In the genomic region with DNA sequence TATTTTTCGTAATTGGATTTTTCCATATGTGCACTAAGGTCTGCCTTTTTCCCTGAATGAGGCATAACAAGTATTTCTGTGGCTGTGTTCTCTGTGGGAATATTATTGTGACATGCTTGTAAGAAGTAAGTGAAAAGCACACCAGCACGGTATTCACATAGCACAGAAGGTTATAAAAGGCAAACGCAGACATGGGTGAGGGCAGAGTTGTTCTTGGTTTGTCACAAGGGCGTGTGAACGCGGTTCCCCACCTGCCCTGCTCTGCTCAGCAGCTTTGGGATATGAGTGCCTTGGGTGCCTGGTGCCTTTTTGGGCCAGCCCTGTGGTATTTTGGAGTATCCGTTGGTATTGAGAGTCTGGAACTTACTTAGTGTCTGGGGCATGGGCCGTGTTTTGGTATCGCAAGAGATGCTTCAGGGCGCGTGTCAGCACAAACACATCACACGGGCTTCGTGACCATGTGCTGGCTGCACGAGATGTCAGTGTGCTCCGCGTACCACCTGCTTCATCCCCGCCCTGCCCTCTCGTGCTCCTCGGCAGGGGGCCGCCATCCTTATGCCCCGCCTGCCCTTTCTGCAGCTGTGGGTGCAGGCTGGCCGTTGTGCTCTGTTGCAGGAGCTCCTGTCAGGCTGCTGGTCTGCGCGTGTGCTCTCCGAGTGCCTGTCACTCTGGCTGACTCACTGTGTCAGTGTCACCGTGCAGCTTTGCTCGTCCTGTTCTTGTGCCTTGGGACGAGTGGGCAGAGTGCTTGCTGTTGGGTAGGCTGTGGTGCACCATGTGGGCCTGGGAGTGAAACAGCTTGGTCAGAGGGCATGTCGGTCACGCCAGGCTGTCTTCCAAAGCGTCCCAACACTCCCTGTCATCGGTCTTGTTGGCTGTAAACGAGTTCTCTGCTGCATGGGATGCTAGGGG, we compare ENCODE assay signal across 11 cellular contexts. TPM values are rescaled to one million over a fixed set of nuclear protein-coding genes. Genes with fewer than 3 reads are reported as not detected.
A peak's percentile ranks its signal among the peaks of the same experiment; 100 is the strongest.
DNase-seq lines count a peak whose midpoint lies in the region; ATAC-seq and TF ChIP-seq lines count a peak whose summit lies in the region.
"Had no signal": no experiment of that assay in that cellular context is flagged by ENCODE, and none has a peak within 500 bp of the region (broad histone marks: within the 10 kb centered on the region; RNA-seq: fewer than 3 reads in every experiment).

No MANE protein-coding gene starts in this region.

- peak overlapping the region; percentile 14 for H3K4me2 ChIP-seq in osteoblast (ENCODE audit: insufficient read depth, low read length)

- H3K4me1 Mint-ChIP-seq in CD8-positive, alpha-beta memory T cell: peaks cover 50 to 86% (median 76%) of the 10 kb centered on the region in 3 donors
- H3K4me1 Mint-ChIP-seq in T-cell: peaks cover 83 to 94% (median 87%) of the 10 kb centered on the region in 3 donors

- DNase-seq in CD8-positive, alpha-beta memory T cell: no peak
- DNase-seq in T-cell (no peak), heart right ventricle (no peak), osteoblast (ENCODE audit: insufficient read length, low spot score, missing footprints) (peak; percentile 66), NCI-H2171 treated with DMSO at 0.1 percent for 48 hours (lab: John Stamatoyannopoulos, UW) (no peak), D341Med (ENCODE audit: low spot score) (no peak), MG63 (no peak), mucosa of gallbladder (ENCODE audit: low spot score) (no peak)
- DNase-seq: colonic mucosa; DMS53; stimulated activated naive CD4-positive, alpha-beta T cell treated with Interleukin-2 at 50 U/mL for 16 hours had no signal

- POLR2A ChIA-PET in CD8-positive, alpha-beta memory T cell (lab: Charles Lee): no interaction called here
- POLR2A ChIA-PET in T-cell (lab: Charles Lee): no interaction called here

- peaks cover 86% of the 10 kb centered on the region for H4K20me1 ChIP-seq in osteoblast (ENCODE audit: insufficient read depth, low read length)

- peak overlapping the region in 3 of 8 donors; percentile 72 to 80 (median 78) for H3K27ac Mint-ChIP-seq in CD8-positive, alpha-beta memory T cell
- H3K27ac Mint-ChIP-seq in T-cell: peak overlapping the region; percentile 31 to 61

- H3K79me2 ChIP-seq in osteoblast (ENCODE audit: insufficient read depth, low read length): peaks cover 99% of the 10 kb centered on the region

- peaks cover 12% of the 10 kb centered on the region for H3K36me3 ChIP-seq in CD8-positive, alpha-beta memory T cell (ENCODE audit: insufficient read depth, low read length)
- H3K36me3 ChIP-seq in heart right ventricle (peaks cover 0 to 20% (median 0%) of the 10 kb centered on the region in 9 donors), osteoblast (ENCODE audit: insufficient read depth, low read length) (peaks cover 15% of the 10 kb centered on the region), MG63 (peaks cover 23% of the 10 kb centered on the region)
- H3K36me3 ChIP-seq: colonic mucosa had no signal

- peaks cover 7 to 64% (median 17%) of the 10 kb centered on the region in 3 donors for H3K36me3 Mint-ChIP-seq in CD8-positive, alpha-beta memory T cell
- peaks cover 37% of the 10 kb centered on the region for H3K36me3 Mint-ChIP-seq in T-cell

- H3K4me3 Mint-ChIP-seq in CD8-positive, alpha-beta memory T cell: peak overlapping the region in 4 of 7 donors; percentile 1 to 57 (median 38)
- H3K4me3 Mint-ChIP-seq in T-cell: peak overlapping the region in 1 of 3 donors; percentile 96

- intact Hi-C loops in heart right ventricle (cut with DNase I): no loop called here

- H3K27me3 Mint-ChIP-seq in CD8-positive, alpha-beta memory T cell: peaks cover 0 to 7% of the 10 kb centered on the region in 2 donors
- H3K27me3 Mint-ChIP-seq in T-cell: no peaks in the 10 kb centered on the region

- no peak for ATAC-seq in T-cell (replicated peaks in 1 of 4)
- peak; percentile 16 to 83 (median 40) for ATAC-seq in heart right ventricle

- H3K4me1 ChIP-seq in CD8-positive, alpha-beta memory T cell (ENCODE audit: insufficient read depth, low read length): peaks cover 69% of the 10 kb centered on the region
- peaks cover 56 to 96% (median 86%) of the 10 kb centered on the region in 9 donors for H3K4me1 ChIP-seq in heart right ventricle
- H3K4me1 ChIP-seq in osteoblast (ENCODE audit: insufficient read depth, low read length): peaks cover 36% of the 10 kb centered on the region

- peaks cover 0 to 2% (median 0%) of the 10 kb centered on the region in 5 donors for H3K9me3 Mint-ChIP-seq in CD8-positive, alpha-beta memory T cell
- no peaks in the 10 kb centered on the region for H3K9me3 Mint-ChIP-seq in T-cell

- H3K27me3 ChIP-seq in CD8-positive, alpha-beta memory T cell (ENCODE audit: insufficient read depth, low read length, poor library complexity, severe bottlenecking): no peaks in the 10 kb centered on the region
- H3K27me3 ChIP-seq in heart right ventricle: no peaks in the 10 kb centered on the region
- H3K27me3 ChIP-seq in osteoblast (ENCODE audit: insufficient read depth, low read length): no peaks in the 10 kb centered on the region
- no peaks in the 10 kb centered on the region for H3K27me3 ChIP-seq in MG63
- H3K27me3 ChIP-seq: colonic mucosa had no signal

- CTCF ChIA-PET in CD8-positive, alpha-beta memory T cell (lab: Charles Lee): no interaction called here
- CTCF ChIA-PET in T-cell (lab: Charles Lee): no interaction called here

- H2AFZ ChIP-seq in osteoblast (ENCODE audit: low read length): no peak overlapping the region

- no peak overlapping the region for H3K4me3 ChIP-seq in CD8-positive, alpha-beta memory T cell (ENCODE audit: low read length)
- H3K4me3 ChIP-seq in heart right ventricle (peak overlapping the region in 1 of 10 donors; percentile 11), osteoblast (ENCODE audit: insufficient read depth, low read length) (no peak overlapping the region), MG63 (no peak overlapping the region)
- H3K4me3 ChIP-seq: colonic mucosa had no signal

- H3K27ac ChIP-seq in CD8-positive, alpha-beta memory T cell (ENCODE audit: low read depth, low read length): no peak overlapping the region
- H3K27ac ChIP-seq in heart right ventricle (peak overlapping the region in 7 of 10 donors; percentile 2 to 77 (median 30)), osteoblast (ENCODE audit: low read depth, low read length) (peak overlapping the region; percentile 1)
- H3K27ac ChIP-seq: colonic mucosa had no signal

- TF ChIP-seq CTCF in heart right ventricle (IDR thresholded peaks at IDR 0.05) (no peak), osteoblast (IDR thresholded peaks at IDR 0.05; ENCODE audit: extremely low read depth, low read depth, low read length) (no peak)

- no peaks in the 10 kb centered on the region for H3K9me3 ChIP-seq in CD8-positive, alpha-beta memory T cell (ENCODE audit: low read length)
- no peaks in the 10 kb centered on the region for H3K9me3 ChIP-seq in heart right ventricle
- H3K9me3 ChIP-seq in osteoblast (ENCODE audit: low read depth, low read length): no peaks in the 10 kb centered on the region
- H3K9me3 ChIP-seq in MG63: no peaks in the 10 kb centered on the region
- H3K9me3 ChIP-seq: colonic mucosa had no signal

- 70 to 71% methylated on average over 33 of the region's 33 CpGs for WGBS in heart right ventricle, 2 donors

RNA-seq across cellular contexts. Expression of a gene that starts 15.0 kb away (rescaled TPM):
- total RNA-seq in CD8-positive, alpha-beta memory T cell: 10 to 100 TPM; 35.9 to 38.4 TPM
- 0.94 TPM for polyA plus RNA-seq in CD8-positive, alpha-beta memory T cell
- total RNA-seq in T-cell (100 to 1,000 TPM; 137 to 299 (median 157) TPM), heart right ventricle (10 to 100 TPM; 29.4 to 50.9 (median 38.3) TPM), osteoblast (48.9 TPM in 2 replicates), mucosa of gallbladder (78.9 TPM)
- 10 to 100 TPM; 13.8 to 16.6 TPM for polyA plus RNA-seq in heart right ventricle
- total RNA-seq in MG63 (2014; rRNA removed; shearing (Covaris generic); ENCODE audit: low replicate concordance): 7.7 and 9.2 TPM in 2 replicates

RNA-seq across cellular contexts. Expression of a gene that starts 48.5 kb away (rescaled TPM):
- total RNA-seq in CD8-positive, alpha-beta memory T cell: 10 to 100 TPM; 65.0 to 72.5 TPM
- 66.4 TPM for polyA plus RNA-seq in CD8-positive, alpha-beta memory T cell
- total RNA-seq in T-cell (10 to 100 TPM; 52.9 to 74.8 (median 68.2) TPM), heart right ventricle (10 to 100 TPM; 30.9 to 47.6 (median 38.3) TPM), osteoblast (18.6 and 25.3 TPM in 2 replicates), mucosa of gallbladder (74.2 TPM)
- polyA plus RNA-seq in heart right ventricle: 10 to 100 TPM; 83.0 to 83.6 TPM
- total RNA-seq in MG63 (2014; rRNA removed; shearing (Covaris generic); ENCODE audit: low replicate concordance): 30.4 and 75.0 TPM in 2 replicates

Comparison
In these comparisons a context has a peak if more than half of its experiments do, and no peak if none do; other contexts are left out.
1. ATAC-seq: peak in heart right ventricle (8 of 8); none in T-cell (0 of 4).